Comparison of ENCODE assay signal across 17 cellular contexts in the genomic region with DNA sequence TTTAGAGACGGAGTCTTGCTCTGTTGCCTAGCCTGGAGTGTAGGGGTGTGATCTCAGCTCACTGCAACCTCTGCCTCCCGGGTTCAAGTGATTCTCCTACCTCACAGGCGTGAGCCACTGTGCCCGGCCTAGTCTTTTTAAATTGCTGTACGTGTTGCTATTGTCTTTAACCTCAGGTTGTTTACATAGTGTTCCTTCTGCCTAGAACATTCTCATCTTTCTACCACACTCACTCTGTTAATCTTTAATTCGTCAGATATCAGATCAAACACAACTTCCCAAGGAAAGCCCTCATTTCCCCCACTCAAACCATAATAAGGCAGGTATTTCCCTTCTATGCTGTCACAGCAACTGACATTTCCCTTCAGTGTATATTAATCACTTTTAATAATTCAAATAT.
DNase-seq lines count a peak whose midpoint lies in the region; ATAC-seq, FAIRE-seq and TF ChIP-seq lines count a peak whose summit lies in the region.
"Had no signal": no experiment of that assay in that cellular context is flagged by ENCODE, and none has a peak within 500 bp of the region (broad histone marks: within the 10 kb centered on the region; RNA-seq: fewer than 3 reads in every experiment).

No MANE protein-coding gene starts in this region.

- TF ChIP-seq POLR2A in A549 (IDR thresholded peaks at IDR 0.05; ENCODE audit: low read length): no peak
- no peak for TF ChIP-seq POLR2A in body of pancreas (IDR thresholded peaks at IDR 0.05)

- 26% methylated on average over 6 of the region's 6 CpGs for WGBS in A549 (ENCODE audit: missing lambda C conversion rate)
- 20 to 30% methylated on average over 6 of the region's 6 CpGs for WGBS in body of pancreas, 2 donors

- ATAC-seq in A549 (no peak), body of pancreas (no peak)
- ATAC-seq: GM12878, HepG2 had no signal

- POLR2A ChIA-PET in A549 (lab: Yijun Ruan, JAX): no interaction called here

- H3K9me3 ChIP-seq in A549 (no peaks in the 10 kb centered on the region), body of pancreas (no peaks in the 10 kb centered on the region)
- H3K9me3 ChIP-seq: BLaER1, Caco-2, HAP-1 had no signal

- intact Hi-C loops in body of pancreas (cut with DNase I): no loop called here

- no peak for FAIRE-seq in A549 (lab: Jason Lieb, UNC)
- FAIRE-seq: GM12878, GM18507, H1, HepG2, HTR-8/SVneo had no signal

- H3K27me3 ChIP-seq in kidney epithelial cell (ENCODE audit: control insufficient read depth, insufficient read depth, low read length): no peaks in the 10 kb centered on the region
- H3K27me3 ChIP-seq in body of pancreas: no peaks in the 10 kb centered on the region
- H3K27me3 ChIP-seq: BLaER1 had no signal

- H3K27ac ChIP-seq in A549 (peak overlapping the region; percentile 4 to 38; a peak in 1 of 6 replicates), body of pancreas (no peak overlapping the region), coronary artery (no peak overlapping the region)
- H3K27ac ChIP-seq: BLaER1 had no signal

- DNase-seq in A549 (ENCODE audit: low read depth in 1 of 2, low spot score in 1 of 2) (peak in 1 of 2 experiments; percentile 16), NCI-H69 (lab: John Stamatoyannopoulos, UW) (peak; percentile 16), kidney epithelial cell (ENCODE audit: low read depth) (peak; percentile 16), mucosa of gallbladder (ENCODE audit: low spot score) (peak; percentile 48), body of pancreas (no peak), AML-193 (lab: John Stamatoyannopoulos, UW) (no peak), coronary artery (ENCODE audit: low spot score) (no peak)
- DNase-seq: Caco-2; CD8-positive, alpha-beta memory T cell; DMS79 had no signal

- no peak for TF ChIP-seq RAD21 in A549 (conservative IDR thresholded peaks at IDR 0.05 in 1 of 2, IDR thresholded peaks at IDR 0.05 in 1 of 2)

- TF ChIP-seq EP300 in A549 (IDR thresholded peaks at IDR 0.05): no peak

- H3K4me1 ChIP-seq in A549 (peaks cover 6% of the 10 kb centered on the region; the same call in 1 of the 3 replicates), body of pancreas (no peaks in the 10 kb centered on the region)
- H3K4me1 ChIP-seq: Caco-2, HAP-1 had no signal

- H3K36me3 ChIP-seq in kidney epithelial cell (ENCODE audit: control insufficient read depth, insufficient read depth, low read length) (no peaks in the 10 kb centered on the region), body of pancreas (replicated peaks in 1 of 2; ENCODE audit: insufficient read depth in 1 of 2, low read depth in 2 of 2) (no peaks in the 10 kb centered on the region)
- H3K36me3 ChIP-seq: BLaER1, HAP-1 had no signal

- H3K4me2 ChIP-seq in A549: peak overlapping the region; percentile 18; the same call in 1 of the 3 replicates
- H3K4me2 ChIP-seq: BLaER1 had no signal

- CTCF ChIA-PET in A549 (lab: Yijun Ruan, JAX): no interaction called here

- no peak overlapping the region for H3K4me3 ChIP-seq in A549
- no peak overlapping the region for H3K4me3 ChIP-seq in kidney epithelial cell (ENCODE audit: low read depth, low read length)
- H3K4me3 ChIP-seq in body of pancreas: no peak overlapping the region
- H3K4me3 ChIP-seq in coronary artery: no peak overlapping the region
- H3K4me3 ChIP-seq: BLaER1, GM12878, HAP-1 had no signal

- TF ChIP-seq CTCF in A549 (IDR thresholded peaks at IDR 0.05) (no peak), kidney epithelial cell (IDR thresholded peaks at IDR 0.05; ENCODE audit: insufficient read depth, low read length, poor library complexity, severe bottlenecking) (no peak), body of pancreas (IDR thresholded peaks at IDR 0.05) (no peak), coronary artery (IDR thresholded peaks at IDR 0.05) (no peak)

TF ChIP-seq in A549, 52 proteins besides CTCF, POLR2A, EP300 and RAD21:
- TF ChIP-seq MAZ (IDR thresholded peaks at IDR 0.05; ENCODE audit: borderline replicate concordance, low read depth, low read length): no peak
- no peak for TF ChIP-seq HOXA7 (CRISPR knock-in tag; IDR thresholded peaks at IDR 0.05)
- no peak for TF ChIP-seq MAX (IDR thresholded peaks at IDR 0.05)
- no peak for TF ChIP-seq HES2 (IDR thresholded peaks at IDR 0.05)
- TF ChIP-seq CHD4 (IDR thresholded peaks at IDR 0.05; ENCODE audit: borderline replicate concordance): no peak
- TF ChIP-seq NR3C1 (IDR thresholded peaks at IDR 0.05): no peak
- no peak for TF ChIP-seq RCOR1 (IDR thresholded peaks at IDR 0.05; ENCODE audit: low read depth, low read length)

Comparison
In these comparisons a context has a peak if more than half of its experiments do, and no peak if none do; other contexts are left out.
1. DNase-seq: peak in NCI-H69 (single experiment), kidney epithelial cell (single experiment) and mucosa of gallbladder (single experiment); none in body of pancreas (0 of 4), AML-193 (0 of 2) and coronary artery (single experiment).
2. H3K27ac ChIP-seq: peak in A549 (2 of 2); none in body of pancreas (0 of 4) and coronary artery (0 of 2).